23 cellular contexts compared by ENCODE assay signal in the genomic region with DNA sequence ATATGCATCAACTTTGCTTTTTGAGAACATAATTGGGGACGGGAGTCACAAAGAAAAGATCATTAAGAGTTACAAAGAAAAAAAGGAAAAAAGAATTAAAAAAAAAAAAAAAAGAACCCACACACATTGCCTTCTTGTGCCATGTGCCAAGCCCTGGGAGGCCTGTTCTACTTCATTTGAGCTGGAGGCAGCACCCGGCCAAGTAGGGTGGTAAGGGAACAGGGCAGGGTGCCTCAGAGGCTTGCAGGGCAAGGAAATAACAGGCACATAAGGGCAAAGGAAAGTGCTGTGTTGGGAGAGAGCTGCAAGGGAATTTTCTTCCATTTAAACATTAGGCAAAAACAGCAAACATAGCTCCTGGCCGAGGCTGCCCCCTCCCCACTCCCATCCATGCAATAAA.
DNase-seq lines count a peak whose midpoint lies in the region; ATAC-seq and TF ChIP-seq lines count a peak whose summit lies in the region.
"Had no signal": no experiment of that assay in that cellular context is flagged by ENCODE, and none has a peak within 500 bp of the region (broad histone marks: within the 10 kb centered on the region; RNA-seq: fewer than 3 reads in every experiment).

No MANE protein-coding gene starts in this region.

- TF ChIP-seq POLR2A in body of pancreas (IDR thresholded peaks at IDR 0.05), result no peak

- intact Hi-C loops in body of pancreas (cut with DNase I), result no loop called here

- TF ChIP-seq CTCF in body of pancreas (IDR thresholded peaks at IDR 0.05) (no peak), coronary artery (IDR thresholded peaks at IDR 0.05) (no peak)

- H3K27ac ChIP-seq in body of pancreas (no peak overlapping the region), coronary artery (no peak overlapping the region)
- H3K27ac ChIP-seq: RWPE1 had no signal

- no peaks in the 10 kb centered on the region for H3K4me1 ChIP-seq in body of pancreas
- H3K4me1 ChIP-seq: BE2C, Caco-2 had no signal

- H3K36me3 ChIP-seq in body of pancreas (replicated peaks in 1 of 2; ENCODE audit: insufficient read depth in 1 of 2, low read depth in 2 of 2), result no peaks in the 10 kb centered on the region
- H3K36me3 ChIP-seq: BE2C had no signal

- no peaks in the 10 kb centered on the region for H3K27me3 ChIP-seq in body of pancreas
- H3K27me3 ChIP-seq: BE2C had no signal

- H3K4me3 ChIP-seq in body of pancreas (no peak overlapping the region), coronary artery (no peak overlapping the region)

- 17 to 26% methylated on average over 3 of the region's 3 CpGs for WGBS in body of pancreas, 2 donors

- no peaks in the 10 kb centered on the region for H3K9me3 ChIP-seq in body of pancreas
- H3K9me3 ChIP-seq: BE2C, Caco-2 had no signal

- ATAC-seq in body of pancreas (peak; percentile 53), GM19467 (IDR thresholded peaks at IDR 0.05; ENCODE audit: unreplicated experiment) (no peak)
- ATAC-seq: PC-3 had no signal

- DNase-seq in Ammon's horn (ENCODE audit: low spot score), result peak; percentile 69
- peak in 3 of 4 donors; percentile 8 to 30 (median 23) for DNase-seq in body of pancreas
- peak; percentile 70 for DNase-seq in medulla oblongata (ENCODE audit: extremely low spot score)
- DNase-seq in renal cortical epithelial cell (ENCODE audit: low read depth), result peak; percentile 84
- no peak for DNase-seq in coronary artery (ENCODE audit: low spot score)
- no peak for DNase-seq in COLO668 (lab: John Stamatoyannopoulos, UW; ENCODE audit: unreplicated experiment)
- DNase-seq in activated CD4-positive, alpha-beta T cell treated with anti-CD3 and anti-CD28 coated beads, Interleukin-2, amount 50 U/mL, for 48 hours, result no peak
- DNase-seq: 8988T; BE2C; Caco-2; CD4-positive, CD25-positive, alpha-beta regulatory T cell; EL; H7; HFFc6; IMR-90; NCI-H1417 treated with DMSO at 0.1 percent for 48 hours; NCI-H1930; NCI-H226; NCI-H526; PC-3; SIG-M5 had no signal

Comparison
In these comparisons a context has a peak if more than half of its experiments do, and no peak if none do; other contexts are left out.
1. DNase-seq: peak in Ammon's horn (single experiment), body of pancreas (3 of 4), medulla oblongata (single experiment) and renal cortical epithelial cell (single experiment); none in coronary artery (single experiment), COLO668 (single experiment) and activated CD4-positive, alpha-beta T cell treated with anti-CD3 and anti-CD28 coated beads, Interleukin-2, amount 50 U/mL, for 48 hours (0 of 2).